Comparison of ENCODE assay signal across 16 cellular contexts in genomic region chr2:170823800-170824153, GRCh38. TPM values are rescaled to one million over a fixed set of nuclear protein-coding genes. Genes with fewer than 3 reads are reported as not detected.
DNase-seq lines count a peak whose midpoint lies in the region; ATAC-seq, FAIRE-seq and TF ChIP-seq lines count a peak whose summit lies in the region.
"Had no signal": no experiment of that assay in that cellular context is flagged by ENCODE, and none has a peak within 500 bp of the region (broad histone marks: within the 10 kb centered on the region; RNA-seq: fewer than 3 reads in every experiment).

No MANE protein-coding gene starts in this region.

- 24% methylated on average over 14 of the region's 14 CpGs for WGBS in smooth muscle cell (ENCODE audit: low lambda C conversion rate)

- no peak overlapping the region for H3K9ac ChIP-seq in smooth muscle cell (ENCODE audit: low read depth)

- H4K20me1 ChIP-seq in GM23338 (replicated peaks; ENCODE audit: insufficient read depth) (peaks cover 10% of the 10 kb centered on the region; the same call in 1 of the 2 replicates), smooth muscle cell (ENCODE audit: low read depth) (no peaks in the 10 kb centered on the region)

- H3K4me3 ChIP-seq in GM23338 (peak overlapping the region; percentile 63), ascending aorta (peak overlapping the region; percentile 50 to 60), smooth muscle cell (peak overlapping the region; percentile 21)

- H3K27me3 ChIP-seq in GM23338 (ENCODE audit: insufficient read depth) (peaks cover 91% of the 10 kb centered on the region), ascending aorta (no peaks in the 10 kb centered on the region), smooth muscle cell (ENCODE audit: low read depth) (peaks cover 88% of the 10 kb centered on the region)

- no peak for FAIRE-seq in H54 (lab: Jason Lieb, UNC)
- FAIRE-seq: endometrium, HepG2 had no signal

- DNase-seq in GM23338 (ENCODE audit: low spot score) = peak; percentile 80
- DNase-seq in ascending aorta (ENCODE audit: low spot score in 2 of 2) = no peak
- peak; percentile 75 for DNase-seq in left kidney (ENCODE audit: low read depth, low spot score)
- DNase-seq in smooth muscle cell (lab: John Stamatoyannopoulos, UW; ENCODE audit: unreplicated experiment) = no peak
- no peak for DNase-seq in H54 (ENCODE audit: insufficient read length, low spot score)
- no peak for DNase-seq in RKO (ENCODE audit: low spot score)
- DNase-seq in posterior vena cava (ENCODE audit: low spot score) = no peak
- DNase-seq: activated CD4-positive, alpha-beta T cell treated with anti-CD3 and anti-CD28 coated beads for 4 hours; brain microvascular endothelial cell; Caco-2; NCI-H1092; NCI-H345; T-helper 17 cell had no signal

- intact Hi-C loops in ascending aorta (cut with DNase I) = no loop called here
- intact Hi-C loops in posterior vena cava (cut with DNase I) = no loop called here

- H2AFZ ChIP-seq in GM23338 = peak overlapping the region; percentile 85; the same call in 1 of the 2 replicates
- H2AFZ ChIP-seq in smooth muscle cell (ENCODE audit: low read depth) = no peak overlapping the region

- H3K27ac ChIP-seq in GM23338 (ENCODE audit: low read depth) = no peak overlapping the region
- H3K27ac ChIP-seq in ascending aorta = peak overlapping the region in 1 of 2 donors; percentile 67
- no peak overlapping the region for H3K27ac ChIP-seq in smooth muscle cell (ENCODE audit: low read depth)
- H3K27ac ChIP-seq: brain microvascular endothelial cell, right lobe of liver had no signal

- no peaks in the 10 kb centered on the region; the same call in 1 of the 3 replicates for H3K9me3 Mint-ChIP-seq in GM23338

- H3K9me3 ChIP-seq in ascending aorta (no peaks in the 10 kb centered on the region), smooth muscle cell (replicated peaks; ENCODE audit: low read depth) (no peaks in the 10 kb centered on the region)
- H3K9me3 ChIP-seq: Caco-2, right lobe of liver had no signal

- H3K27me3 Mint-ChIP-seq in GM23338 (ENCODE audit: insufficient read depth, low read depth, poor library complexity) = peaks cover 86% of the 10 kb centered on the region

- no peaks in the 10 kb centered on the region for H3K36me3 ChIP-seq in GM23338 (ENCODE audit: insufficient read depth)
- no peaks in the 10 kb centered on the region for H3K36me3 ChIP-seq in ascending aorta
- no peaks in the 10 kb centered on the region for H3K36me3 ChIP-seq in smooth muscle cell (ENCODE audit: low read depth)
- H3K36me3 ChIP-seq: brain microvascular endothelial cell, right lobe of liver had no signal

- H3K4me2 ChIP-seq in GM23338 = peak overlapping the region; percentile 97
- H3K4me2 ChIP-seq in smooth muscle cell = peak overlapping the region; percentile 81

- H3K36me3 Mint-ChIP-seq in GM23338 (ENCODE audit: low read depth) = no peaks in the 10 kb centered on the region; the same call in 2 of the 3 replicates

- H3K4me1 Mint-ChIP-seq in GM23338 = peaks cover 38% of the 10 kb centered on the region

- TF ChIP-seq POLR2A in H54 (IDR thresholded peaks at IDR 0.05; ENCODE audit: low read depth, low read length) = no peak

- H3K27ac Mint-ChIP-seq in GM23338 = no peak overlapping the region
- H3K27ac Mint-ChIP-seq: T-helper 17 cell had no signal

- peaks cover 21% of the 10 kb centered on the region for H3F3A ChIP-seq in GM23338 (replicated peaks; ENCODE audit: low read depth)
- no peaks in the 10 kb centered on the region for H3F3A ChIP-seq in smooth muscle cell (ENCODE audit: low read depth)

- H3K4me1 ChIP-seq in GM23338 (ENCODE audit: insufficient read depth) = peaks cover 46% of the 10 kb centered on the region
- H3K4me1 ChIP-seq in ascending aorta = peaks cover 19 to 30% of the 10 kb centered on the region in 2 donors
- H3K4me1 ChIP-seq in smooth muscle cell (ENCODE audit: low read depth) = peaks cover 43% of the 10 kb centered on the region
- H3K4me1 ChIP-seq: Caco-2 had no signal

- H3K4me3 Mint-ChIP-seq in GM23338 = peak overlapping the region; percentile 77

- no peaks in the 10 kb centered on the region for H3K9me2 ChIP-seq in GM23338 (ENCODE audit: insufficient read depth)

- H3K79me2 ChIP-seq in GM23338 (replicated peaks; ENCODE audit: insufficient read depth) (no peaks in the 10 kb centered on the region), smooth muscle cell (ENCODE audit: low read depth) (no peaks in the 10 kb centered on the region)

- peak; percentile 9 for ATAC-seq in GM23338
- ATAC-seq: T-helper 17 cell had no signal

- TF ChIP-seq CTCF in GM23338 (conservative IDR thresholded peaks at IDR 0.05; ENCODE audit: low read depth in 2 of 2) (no peak), ascending aorta (IDR thresholded peaks at IDR 0.05) (no peak), smooth muscle cell (IDR thresholded peaks at IDR 0.05; ENCODE audit: borderline replicate concordance, insufficient read depth, poor library complexity, severe bottlenecking) (no peak)

TF ChIP-seq in GM23338, 12 proteins besides CTCF, POLR2A, EP300 and RAD21:
- TF ChIP-seq NANOG (IDR thresholded peaks at IDR 0.05; ENCODE audit: borderline replicate concordance) = no peak
- no peak for TF ChIP-seq JUNB (IDR thresholded peaks at IDR 0.05; ENCODE audit: unreplicated experiment)
- TF ChIP-seq STAT1 (IDR thresholded peaks at IDR 0.05; ENCODE audit: unreplicated experiment) = no peak
- TF ChIP-seq EZH2 (IDR thresholded peaks at IDR 0.05; ENCODE audit: low read depth, unreplicated experiment) = peak; percentile 14
- TF ChIP-seq CREB1 (CRISPR knock-in tag; IDR thresholded peaks at IDR 0.05; ENCODE audit: low read depth) = peak; percentile 30; the same call in 1 of the 2 replicates
- TF ChIP-seq REST (IDR thresholded peaks at IDR 0.05; ENCODE audit: unreplicated experiment) = no peak
- no peak for TF ChIP-seq ETS1 (IDR thresholded peaks at IDR 0.05)
- TF ChIP-seq POLR2AphosphoS5 (IDR thresholded peaks at IDR 0.05; ENCODE audit: low read depth) = no peak

RNA-seq across cellular contexts. Expression of gene GAD1, which starts 7.1 kb away (rescaled TPM):
- total RNA-seq in GM23338 (2014; rRNA removed; shearing (Covaris generic)) = 0.17 and 0.47 TPM in 2 replicates
- 0.34 TPM in 1 of 2 replicates, not detected in the other for polyA plus RNA-seq in GM23338 (2016; fragmentation: Nextera tagmentation; extraction: Ambion mirVana)
- 0.96 TPM for total RNA-seq in ascending aorta
- total RNA-seq in smooth muscle cell = 0.27 and 1.0 TPM in 2 replicates
- 0.11 TPM in 1 of 2 replicates, not detected in the other for polyA plus RNA-seq in smooth muscle cell
- total RNA-seq in posterior vena cava = not detected
- total RNA-seq: right lobe of liver, T-helper 17 cell had no signal

RNA-seq across cellular contexts. Expression of gene ERICH2, which starts 53.6 kb away (rescaled TPM):
- total RNA-seq in GM23338 (2014; rRNA removed; shearing (Covaris generic)) = 2.1 TPM in 1 of 2 replicates, not detected in the other
- polyA plus RNA-seq in GM23338 (2016; fragmentation: Nextera tagmentation; extraction: Ambion mirVana) (3.2 and 3.5 TPM in 2 replicates), smooth muscle cell (0.97 and 1.3 TPM in 2 replicates)
- total RNA-seq in ascending aorta (not detected), smooth muscle cell (not detected in 2 replicates), posterior vena cava (under 1 TPM in 1 of 2 donors, not detected in 1; 0.74 TPM)
- total RNA-seq: HepG2, T-helper 17 cell had no signal
- polyA plus RNA-seq: HepG2 had no signal

Comparison
In these comparisons a context has a peak if more than half of its experiments do, and no peak if none do; other contexts are left out.
1. DNase-seq: peak in GM23338 (single experiment) and left kidney (single experiment); none in ascending aorta (0 of 2), smooth muscle cell (single experiment), H54 (single experiment), RKO (single experiment) and posterior vena cava (single experiment).
2. Peak in every context shown above with its lines, with median percentiles within 50 percentile points of each other: H3K4me3 ChIP-seq.